ENCODE assay signal across 2 cellular contexts in the genomic region with DNA sequence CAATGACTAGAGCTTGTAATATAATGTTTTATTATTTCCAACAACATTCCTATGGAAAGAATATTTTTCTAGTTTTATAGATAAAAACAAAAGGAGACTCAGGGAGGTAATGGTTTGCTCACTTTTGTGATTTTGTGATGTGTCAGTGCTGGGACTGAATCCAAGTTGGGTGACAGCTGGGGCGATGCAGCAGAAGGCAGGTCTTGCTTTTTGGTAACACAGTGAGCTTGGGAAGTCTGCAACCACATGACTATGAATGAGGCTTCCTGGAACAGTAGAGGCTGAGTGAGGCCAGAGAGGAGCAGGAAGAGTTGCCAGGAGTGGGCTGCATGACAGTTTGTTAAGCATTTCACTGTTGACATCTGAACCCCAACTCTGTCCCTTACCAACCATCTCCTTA.
A peak's percentile ranks its signal among the peaks of the same experiment; 100 is the strongest.
TF ChIP-seq lines count a peak whose summit lies in the region.

No MANE protein-coding gene starts in this region.

TF ChIP-seq in HCT116, 20 proteins besides CTCF, POLR2A, EP300 and RAD21:
- TF ChIP-seq ZNF274 (IDR thresholded peaks at IDR 0.05; ENCODE audit: low read depth, low read length) (no peak), EGR1 (IDR thresholded peaks at IDR 0.05; ENCODE audit: low read depth) (no peak)
TF ChIP-seq in HCT116: peak in this region for 0.

TF ChIP-seq in K562, 482 proteins besides CTCF, POLR2A, EP300 and RAD21:
- TF ChIP-seq, protein P1, sequence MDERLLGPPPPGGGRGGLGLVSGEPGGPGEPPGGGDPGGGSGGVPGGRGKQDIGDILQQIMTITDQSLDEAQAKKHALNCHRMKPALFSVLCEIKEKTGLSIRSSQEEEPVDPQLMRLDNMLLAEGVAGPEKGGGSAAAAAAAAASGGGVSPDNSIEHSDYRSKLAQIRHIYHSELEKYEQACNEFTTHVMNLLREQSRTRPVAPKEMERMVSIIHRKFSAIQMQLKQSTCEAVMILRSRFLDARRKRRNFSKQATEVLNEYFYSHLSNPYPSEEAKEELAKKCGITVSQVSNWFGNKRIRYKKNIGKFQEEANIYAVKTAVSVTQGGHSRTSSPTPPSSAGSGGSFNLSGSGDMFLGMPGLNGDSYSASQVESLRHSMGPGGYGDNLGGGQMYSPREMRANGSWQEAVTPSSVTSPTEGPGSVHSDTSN (CRISPR knock-in tag; IDR thresholded peaks at IDR 0.05; ENCODE audit: low read depth), result no peak
- TF ChIP-seq, protein P1 (tag; conservative IDR thresholded peaks at IDR 0.05; ENCODE audit: low read depth), result 0 out of 2 replicates have a peak, but pooled peaks have one; percentile 35
- no peak for TF ChIP-seq NFE2 (IDR thresholded peaks at IDR 0.05; ENCODE audit: low read depth)
- TF ChIP-seq RFX5 (IDR thresholded peaks at IDR 0.05; ENCODE audit: low read depth, low read length), result no peak
- TF ChIP-seq PHF8 (IDR thresholded peaks at IDR 0.05; ENCODE audit: borderline replicate concordance, low read length), result no peak
- no peak for TF ChIP-seq CC2D1A (IDR thresholded peaks at IDR 0.05)
- TF ChIP-seq, protein P2, sequence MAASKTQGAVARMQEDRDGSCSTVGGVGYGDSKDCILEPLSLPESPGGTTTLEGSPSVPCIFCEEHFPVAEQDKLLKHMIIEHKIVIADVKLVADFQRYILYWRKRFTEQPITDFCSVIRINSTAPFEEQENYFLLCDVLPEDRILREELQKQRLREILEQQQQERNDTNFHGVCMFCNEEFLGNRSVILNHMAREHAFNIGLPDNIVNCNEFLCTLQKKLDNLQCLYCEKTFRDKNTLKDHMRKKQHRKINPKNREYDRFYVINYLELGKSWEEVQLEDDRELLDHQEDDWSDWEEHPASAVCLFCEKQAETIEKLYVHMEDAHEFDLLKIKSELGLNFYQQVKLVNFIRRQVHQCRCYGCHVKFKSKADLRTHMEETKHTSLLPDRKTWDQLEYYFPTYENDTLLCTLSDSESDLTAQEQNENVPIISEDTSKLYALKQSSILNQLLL (CRISPR knock-in tag; IDR thresholded peaks at IDR 0.05; ENCODE audit: borderline replicate concordance), result no peak
- TF ChIP-seq ZNF644 (tag; IDR thresholded peaks at IDR 0.05; ENCODE audit: low read depth), result no peak
- TF ChIP-seq, protein P3, sequence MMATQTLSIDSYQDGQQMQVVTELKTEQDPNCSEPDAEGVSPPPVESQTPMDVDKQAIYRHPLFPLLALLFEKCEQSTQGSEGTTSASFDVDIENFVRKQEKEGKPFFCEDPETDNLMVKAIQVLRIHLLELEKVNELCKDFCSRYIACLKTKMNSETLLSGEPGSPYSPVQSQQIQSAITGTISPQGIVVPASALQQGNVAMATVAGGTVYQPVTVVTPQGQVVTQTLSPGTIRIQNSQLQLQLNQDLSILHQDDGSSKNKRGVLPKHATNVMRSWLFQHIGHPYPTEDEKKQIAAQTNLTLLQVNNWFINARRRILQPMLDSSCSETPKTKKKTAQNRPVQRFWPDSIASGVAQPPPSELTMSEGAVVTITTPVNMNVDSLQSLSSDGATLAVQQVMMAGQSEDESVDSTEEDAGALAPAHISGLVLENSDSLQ (IDR thresholded peaks at IDR 0.05), result peak; percentile 76
